Comparison of ENCODE assay signal across 8 cellular contexts in genomic region chrX:13463608-13464007, GRCh38.
DNase-seq lines count a peak whose midpoint lies in the region; ATAC-seq and TF ChIP-seq lines count a peak whose summit lies in the region.

No MANE protein-coding gene starts in this region.

- CTCF ChIA-PET in SK-N-SH (lab: Yijun Ruan, JAX) (interaction anchor here (1.2 kb wide), 1 partner anchor 517 kb away, joined by 5 read pairs; no protein-coding TSS in a partner anchor), T-cell (lab: Charles Lee) (no interaction called here)

- no peaks in the 10 kb centered on the region for H3K4me1 Mint-ChIP-seq in T-cell

- H3K4me1 ChIP-seq in SK-N-SH (ENCODE audit: control insufficient read depth in 1 of 2, insufficient read depth in 2 of 2, low read depth in 1 of 2, low read length in 1 of 2) (no peaks in the 10 kb centered on the region), right atrium auricular region (no peaks in the 10 kb centered on the region)

- H3K9me3 ChIP-seq in SK-N-SH (no peaks in the 10 kb centered on the region), right atrium auricular region (peaks cover 0 to 17% of the 10 kb centered on the region in 2 donors)

- POLR2A ChIA-PET in SK-N-SH (lab: Yijun Ruan, JAX) (no interaction called here), T-cell (lab: Charles Lee) (no interaction called here)

- H3K4me2 ChIP-seq in SK-N-SH, result no peak overlapping the region

- no peak overlapping the region for H3K9ac ChIP-seq in SK-N-SH

- TF ChIP-seq RAD21 in SK-N-SH (IDR thresholded peaks at IDR 0.05; ENCODE audit: low read length), result no peak

- DNase-seq in AG09309 (ENCODE audit: low read depth) (peak; percentile 59), NAMALWA (ENCODE audit: low spot score) (peak; percentile 61), SK-N-SH (no peak), right atrium auricular region (ENCODE audit: low spot score) (no peak), T-cell (no peak)

- no peaks in the 10 kb centered on the region for H3K9me2 ChIP-seq in SK-N-SH

- no peaks in the 10 kb centered on the region for H4K20me1 ChIP-seq in SK-N-SH (ENCODE audit: insufficient read depth)

- H2AFZ ChIP-seq in SK-N-SH (ENCODE audit: low read depth), result 0 out of 2 replicates have a peak overlapping the region, but pooled peaks have one; percentile 19

- no peak for TF ChIP-seq CTCF in AG09309 (IDR thresholded peaks at IDR 0.05; ENCODE audit: control insufficient read depth, insufficient read depth, low read depth, low read length, missing control alignments)
- no peak for TF ChIP-seq CTCF in SK-N-SH (IDR thresholded peaks at IDR 0.05)
- TF ChIP-seq CTCF in right atrium auricular region (IDR thresholded peaks at IDR 0.05), result no peak

- TF ChIP-seq EP300 in SK-N-SH (IDR thresholded peaks at IDR 0.05; ENCODE audit: borderline replicate concordance in 1 of 2, low read depth in 1 of 2, low read length in 1 of 2), result peak in 1 of 2 experiments; percentile 56; a peak in 1 of 4 replicates

- H3K27ac ChIP-seq in SK-N-SH (ENCODE audit: low read depth in 2 of 2, low read length in 1 of 2) (peak overlapping the region; percentile 28 to 52), right atrium auricular region (peak overlapping the region; percentile 1 to 59)

- peaks cover 0 to 21% of the 10 kb centered on the region in 2 donors for H3K27me3 Mint-ChIP-seq in T-cell

- no peak overlapping the region for H3K27ac Mint-ChIP-seq in T-cell

- ATAC-seq in HG02885 (IDR thresholded peaks at IDR 0.05; ENCODE audit: poor library complexity, unreplicated experiment) (no peak), GM18498 (IDR thresholded peaks at IDR 0.05; ENCODE audit: unreplicated experiment) (no peak), GM18511 (IDR thresholded peaks at IDR 0.05; ENCODE audit: unreplicated experiment) (no peak), T-cell (replicated peaks in 1 of 4) (no peak)

- H3K9me3 Mint-ChIP-seq in T-cell, result peaks cover 5 to 7% (median 6%) of the 10 kb centered on the region in 3 donors

- no peaks in the 10 kb centered on the region for H3K36me3 Mint-ChIP-seq in T-cell

- H3K36me3 ChIP-seq in SK-N-SH (replicated peaks in 1 of 2; ENCODE audit: control insufficient read depth in 1 of 2, insufficient read depth in 2 of 2, low read length in 1 of 2) (no peaks in the 10 kb centered on the region), right atrium auricular region (no peaks in the 10 kb centered on the region)

- H3F3A ChIP-seq in SK-N-SH (replicated peaks; ENCODE audit: insufficient read depth), result peaks cover 7% of the 10 kb centered on the region

- no peaks in the 10 kb centered on the region for H3K79me2 ChIP-seq in SK-N-SH (ENCODE audit: insufficient read depth)

- no peaks in the 10 kb centered on the region for H3K27me3 ChIP-seq in SK-N-SH (ENCODE audit: insufficient read depth)
- no peaks in the 10 kb centered on the region for H3K27me3 ChIP-seq in right atrium auricular region

- H3K4me3 ChIP-seq in AG09309 (ENCODE audit: control insufficient read depth, low read depth, low read length) (no peak overlapping the region), SK-N-SH (ENCODE audit: low read depth in 2 of 2, low read length in 1 of 2) (no peak overlapping the region), right atrium auricular region (no peak overlapping the region)

- WGBS in SK-N-SH (ENCODE audit: low lambda C conversion rate), result 22% methylated on average over 3 of the region's 3 CpGs

- H3K4me3 Mint-ChIP-seq in T-cell, result no peak overlapping the region

TF ChIP-seq in SK-N-SH, 30 proteins besides CTCF, POLR2A, EP300 and RAD21:
- TF ChIP-seq ZBTB33 (IDR thresholded peaks at IDR 0.05; ENCODE audit: borderline replicate concordance, low read depth), result no peak
- TF ChIP-seq PBX3 (IDR thresholded peaks at IDR 0.05), result peak; percentile 67
- TF ChIP-seq FOSL2 (IDR thresholded peaks at IDR 0.05; ENCODE audit: borderline replicate concordance, low read depth), result no peak
- TF ChIP-seq IRF3 (IDR thresholded peaks at IDR 0.05; ENCODE audit: low read depth, low read length), result no peak
- TF ChIP-seq TAF1 (IDR thresholded peaks at IDR 0.05; ENCODE audit: borderline replicate concordance, low read depth, low read length), result no peak
- TF ChIP-seq TCF12 (IDR thresholded peaks at IDR 0.05), result peak; percentile 87
- peak; percentile 27; the same call in 1 of the 2 replicates for TF ChIP-seq MAX (IDR thresholded peaks at IDR 0.05; ENCODE audit: low read depth)
- TF ChIP-seq GATA2 (CRISPR knock-in tag; IDR thresholded peaks at IDR 0.05), result no peak
- no peak for TF ChIP-seq MXI1 (IDR thresholded peaks at IDR 0.05; ENCODE audit: low read depth, low read length)

Comparison
In these comparisons a context has a peak if more than half of its experiments do, and no peak if none do; other contexts are left out.
1. DNase-seq: peak in AG09309 (single experiment) and NAMALWA (single experiment); none in SK-N-SH (single experiment), right atrium auricular region (single experiment) and T-cell (0 of 34).